Comparison of ENCODE assay signal across 17 cellular contexts in genomic region chr4:53100801-53101581, GRCh38.
A peak's percentile ranks its signal among the peaks of the same experiment; 100 is the strongest.
DNase-seq lines count a peak whose midpoint lies in the region; ATAC-seq and TF ChIP-seq lines count a peak whose summit lies in the region.
"Had no signal": no experiment of that assay in that cellular context is flagged by ENCODE, and none has a peak within 500 bp of the region (broad histone marks: within the 10 kb centered on the region; RNA-seq: fewer than 3 reads in every experiment).

No MANE protein-coding gene starts in this region.

- H3K27me3 ChIP-seq in RWPE2 (ENCODE audit: insufficient read depth, poor library complexity, severe bottlenecking) (no peaks in the 10 kb centered on the region), esophagus muscularis mucosa (no peaks in the 10 kb centered on the region)
- H3K27me3 ChIP-seq: SJCRH30 had no signal

- ATAC-seq in activated CD4-positive, CD25-positive, alpha-beta regulatory T cell treated with anti-CD3 and anti-CD28 coated beads, Interleukin-2, amount 50 U/mL, for 24 hours = peak; percentile 25 to 27
- ATAC-seq in RWPE2 (ENCODE audit: low read depth) = peak; percentile 85
- ATAC-seq in sciatic nerve = no peak

- H3K4me1 Mint-ChIP-seq in osteocyte (ENCODE audit: unreplicated experiment) = peaks cover 21% of the 10 kb centered on the region
- H3K4me1 Mint-ChIP-seq: central memory CD8-positive, alpha-beta T cell; neural crest cell had no signal

- H3K4me1 ChIP-seq in RWPE2 (ENCODE audit: insufficient read depth, poor library complexity, severe bottlenecking) = peaks cover 15% of the 10 kb centered on the region
- peaks cover 0 to 5% (median 2%) of the 10 kb centered on the region in 4 donors for H3K4me1 ChIP-seq in esophagus muscularis mucosa
- H3K4me1 ChIP-seq: SJCRH30 had no signal

- H3K9me3 ChIP-seq in RWPE2 (ENCODE audit: severe bottlenecking) = no peaks in the 10 kb centered on the region
- H3K9me3 ChIP-seq in esophagus muscularis mucosa = no peaks in the 10 kb centered on the region

- 35% methylated on average over 5 of the region's 5 CpGs for WGBS in esophagus muscularis mucosa

- TF ChIP-seq CTCF in RWPE2 (IDR thresholded peaks at IDR 0.05; ENCODE audit: poor library complexity, severe bottlenecking) (no peak), osteocyte (IDR thresholded peaks at IDR 0.05) (no peak), esophagus muscularis mucosa (IDR thresholded peaks at IDR 0.05) (no peak)

- no peak for TF ChIP-seq EP300 in esophagus muscularis mucosa (IDR thresholded peaks at IDR 0.05)

- no peak for TF ChIP-seq POLR2A in esophagus muscularis mucosa (IDR thresholded peaks at IDR 0.05; ENCODE audit: low read depth)

- peaks cover 12% of the 10 kb centered on the region for H3K9me3 Mint-ChIP-seq in osteocyte (ENCODE audit: unreplicated experiment)
- H3K9me3 Mint-ChIP-seq: neural crest cell had no signal

- H3K27me3 Mint-ChIP-seq in osteocyte (ENCODE audit: unreplicated experiment) = no peaks in the 10 kb centered on the region
- H3K27me3 Mint-ChIP-seq: central memory CD8-positive, alpha-beta T cell had no signal

- H3K36me3 Mint-ChIP-seq in osteocyte (ENCODE audit: unreplicated experiment) = no peaks in the 10 kb centered on the region

- peak overlapping the region; percentile 66 for H3K27ac ChIP-seq in RWPE2 (ENCODE audit: poor library complexity, severe bottlenecking)
- peak overlapping the region; percentile 45 for H3K27ac ChIP-seq in epithelial cell of prostate
- no peak overlapping the region for H3K27ac ChIP-seq in esophagus muscularis mucosa (replicated peaks in 1 of 4)
- H3K27ac ChIP-seq: KMS-11, SJCRH30 had no signal

- in situ Hi-C loops in KBM-7 (cut with MboI; ENCODE audit: low pct_unique_long_range_greater_than_20kb, low sequenced_read_pairs) = no loop called here

- DNase-seq in activated CD4-positive, CD25-positive, alpha-beta regulatory T cell treated with anti-CD3 and anti-CD28 coated beads, Interleukin-2, amount 50 U/mL, for 72 hours = no peak
- DNase-seq in RWPE2 (ENCODE audit: low spot score) = no peak
- DNase-seq in epithelial cell of prostate (ENCODE audit: low read depth, low spot score) = no peak
- no peak for DNase-seq in osteocyte (ENCODE audit: extremely low spot score, unreplicated experiment)
- DNase-seq in sciatic nerve (ENCODE audit: low spot score) = no peak
- no peak for DNase-seq in esophagus muscularis mucosa (ENCODE audit: extremely low spot score)
- no peak for DNase-seq in KBM-7
- DNase-seq: 8988T; activated CD4-positive, alpha-beta T cell treated with anti-CD3 and anti-CD28 coated beads, Interleukin-2, amount 50 U/mL, for 48 hours; NCI-H345; SJCRH30; stimulated activated CD4-positive, alpha-beta T cell treated with anti-CD3 and anti-CD28 coated beads, Interleukin-2, amount 100 ng/mL, for 24 hours; substantia nigra had no signal

- H3K4me3 ChIP-seq in RWPE2 (ENCODE audit: severe bottlenecking) (no peak overlapping the region), esophagus muscularis mucosa (no peak overlapping the region)
- H3K4me3 ChIP-seq: SJCRH30 had no signal

- intact Hi-C loops in sciatic nerve (cut with DNase I) = no loop called here
- intact Hi-C loops in esophagus muscularis mucosa (cut with DNase I) = no loop called here

- H3K36me3 ChIP-seq in RWPE2 (ENCODE audit: low read depth) (no peaks in the 10 kb centered on the region), esophagus muscularis mucosa (no peaks in the 10 kb centered on the region)
- H3K36me3 ChIP-seq: SJCRH30 had no signal

- peak overlapping the region; percentile 21 for H3K27ac Mint-ChIP-seq in osteocyte (ENCODE audit: unreplicated experiment)

- no peak overlapping the region for H3K4me3 Mint-ChIP-seq in osteocyte (ENCODE audit: unreplicated experiment)
- H3K4me3 Mint-ChIP-seq: central memory CD8-positive, alpha-beta T cell; neural crest cell had no signal

Comparison
In these comparisons a context has a peak if more than half of its experiments do, and no peak if none do; other contexts are left out.
1. H3K27ac ChIP-seq: peak in RWPE2 (single experiment) and epithelial cell of prostate (single experiment); none in esophagus muscularis mucosa (0 of 4).